In the genomic region with DNA sequence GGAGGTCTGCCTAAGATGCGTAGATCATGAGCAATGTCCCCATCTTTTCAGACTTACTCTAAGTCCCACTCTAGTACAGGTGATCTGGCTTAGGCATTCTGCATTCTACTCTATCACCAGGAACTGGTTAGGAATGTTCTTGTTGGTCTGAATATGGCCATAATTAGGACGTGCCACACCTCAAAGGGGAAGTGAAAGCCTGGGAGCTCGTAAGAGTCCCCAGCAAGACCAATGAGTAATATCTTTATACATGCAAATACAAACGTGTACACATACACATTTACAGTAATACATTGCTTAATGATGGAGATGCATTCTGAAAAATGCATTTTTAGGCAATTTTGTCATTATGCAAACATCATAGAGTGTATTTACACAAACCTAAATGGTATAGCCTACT, we compare ENCODE assay signal across 11 cellular contexts. TPM values are rescaled to one million over a fixed set of nuclear protein-coding genes. Genes with fewer than 3 reads are reported as not detected.
DNase-seq lines count a peak whose midpoint lies in the region; ATAC-seq and TF ChIP-seq lines count a peak whose summit lies in the region.
"Had no signal": no experiment of that assay in that cellular context is flagged by ENCODE, and none has a peak within 500 bp of the region (broad histone marks: within the 10 kb centered on the region; RNA-seq: fewer than 3 reads in every experiment).

No MANE protein-coding gene starts in this region.

- H3K4me3 Mint-ChIP-seq in Caco-2 (ENCODE audit: unreplicated experiment), result no peak overlapping the region
- H3K4me3 Mint-ChIP-seq: HFFc6 had no signal

- no peak for TF ChIP-seq CTCF in Caco-2 (IDR thresholded peaks at IDR 0.05; ENCODE audit: insufficient read depth in 1 of 2, low read depth in 1 of 2, low read length in 1 of 2, severe bottlenecking in 1 of 2, unreplicated experiment in 1 of 2)

- peaks cover 52% of the 10 kb centered on the region for H3K36me3 Mint-ChIP-seq in Caco-2 (ENCODE audit: insufficient read depth, unreplicated experiment)

- intact Hi-C loops in cardiac septum (cut with DNase I), result no loop called here
- intact Hi-C loops in Caco-2 (cut with micrococcal nuclease; ENCODE audit: unreplicated experiment), result loop anchor here (2.0 kb wide), 1 partner anchor 113 kb away; no protein-coding TSS in a partner anchor

- H3K9me3 Mint-ChIP-seq in Caco-2 (ENCODE audit: unreplicated experiment), result no peaks in the 10 kb centered on the region
- H3K9me3 Mint-ChIP-seq: HFFc6 had no signal

- BruUV-seq in Caco-2 (replicated peaks; lab: Mats Ljungman, UMichigan), result no TSS peak

- POLR2A ChIA-PET in Caco-2 (lab: Charles Lee), result no interaction called here

- peaks cover 15% of the 10 kb centered on the region for H3K4me1 ChIP-seq in Caco-2

- H3K27me3 Mint-ChIP-seq in Caco-2 (ENCODE audit: insufficient read depth, unreplicated experiment), result no peaks in the 10 kb centered on the region

- DNase-seq in cardiac septum (ENCODE audit: low spot score) (no peak), ecto neural progenitor cell (ENCODE audit: low spot score) (no peak), NCI-H510A (lab: John Stamatoyannopoulos, UW) (no peak), Caco-2 (no peak)
- DNase-seq: HFFc6, NCI-H2081, T-helper 1 cell had no signal

- H3K4me3 ChIP-seq in Caco-2 (ENCODE audit: low read depth, low read length), result no peak overlapping the region

- ATAC-seq in GM18867 (IDR thresholded peaks at IDR 0.05; ENCODE audit: unreplicated experiment), result peak; percentile 96
- peak; percentile 71 for ATAC-seq in GM21737 (IDR thresholded peaks at IDR 0.05; ENCODE audit: unreplicated experiment)
- peak; percentile 98 for ATAC-seq in HG03432 (IDR thresholded peaks at IDR 0.05; ENCODE audit: unreplicated experiment)
- peak; percentile 37 for ATAC-seq in esophagus mucosa

- H3K4me1 Mint-ChIP-seq in Caco-2 (ENCODE audit: low read depth, unreplicated experiment), result peaks cover 16% of the 10 kb centered on the region

- no peak overlapping the region for H3K27ac Mint-ChIP-seq in Caco-2 (ENCODE audit: unreplicated experiment)
- H3K27ac Mint-ChIP-seq: HFFc6 had no signal

- no peaks in the 10 kb centered on the region; the same call in 1 of the 2 replicates for H3K36me3 ChIP-seq in Caco-2 (ENCODE audit: control insufficient read depth, insufficient read depth, low read length)

- CTCF ChIA-PET in Caco-2 (lab: Charles Lee), result interaction anchor here (0.6 to 1.6 kb wide), 2 partner anchors 11 to 116 kb away, joined by 3 to 4 read pairs; no protein-coding TSS in a partner anchor

- no peaks in the 10 kb centered on the region for H3K9me3 ChIP-seq in Caco-2

- no peaks in the 10 kb centered on the region for H3K27me3 ChIP-seq in Caco-2 (replicated peaks; ENCODE audit: control insufficient read depth, insufficient read depth, low read length)

RNA-seq across cellular contexts. Expression of a gene that starts 19.4 kb away (rescaled TPM):
- total RNA-seq in esophagus mucosa, result 19.0 TPM
- total RNA-seq in cardiac septum, result 23.4 TPM
- total RNA-seq in Caco-2 (2022), result 50.5 and 52.5 TPM in 2 replicates

Comparison
In these comparisons a context has a peak if more than half of its experiments do, and no peak if none do; other contexts are left out.
1. ATAC-seq: peak in every context shown above with its lines; median percentile 98 in HG03432; 96 in GM18867; 71 in GM21737; 37 in esophagus mucosa.